7 cellular contexts compared by ENCODE assay signal in genomic region chr7:25082041-25082440, GRCh38. TPM values are rescaled to one million over a fixed set of nuclear protein-coding genes. Genes with fewer than 3 reads are reported as not detected.
DNase-seq lines count a peak whose midpoint lies in the region; ATAC-seq, FAIRE-seq and TF ChIP-seq lines count a peak whose summit lies in the region.
"Not testable (repeated sequence)": the region's sequence is repeated elsewhere in the genome, so short reads cannot be mapped to it uniquely, and the experiment has no call there.

No MANE protein-coding gene starts in this region.

- H3K27ac Mint-ChIP-seq in GM23338, result not testable (repeated sequence)
- peak overlapping the region; percentile 13; the same call in 1 of the 2 replicates for H3K27ac Mint-ChIP-seq in WTC11

- not testable (repeated sequence) for H3K27ac ChIP-seq in GM23338 (ENCODE audit: low read depth); K562 (ENCODE audit: extremely low read depth, low read depth, low read length)

- not testable (repeated sequence) for TF ChIP-seq EP300 in K562 (IDR thresholded peaks at IDR 0.05; ENCODE audit: low read length)

- CTCF ChIA-PET in WTC11 (lab: Charles Lee), result interaction anchor here (0.9 kb wide), 2 partner anchors 11 to 12 kb away, joined by 3 to 4 read pairs; no protein-coding TSS in a partner anchor
- CTCF ChIA-PET in K562 (lab: Yijun Ruan, JAX; ENCODE audit: low intra/inter-chr PET ratio), result not testable (repeated sequence)

- H3F3A ChIP-seq in GM23338 (replicated peaks; ENCODE audit: low read depth), result not testable (repeated sequence)

- TF ChIP-seq POLR2A in K562 (conservative IDR thresholded peaks at IDR 0.05), result not testable (repeated sequence)

- not testable (repeated sequence) for H3K27me3 Mint-ChIP-seq in GM23338 (ENCODE audit: insufficient read depth, low read depth, poor library complexity); WTC11 (ENCODE audit: low read depth)

- not testable (repeated sequence) for H3K4me1 ChIP-seq in GM23338 (ENCODE audit: insufficient read depth); K562 (replicated peaks in 1 of 2; ENCODE audit: control insufficient read depth in 2 of 2, insufficient read depth in 2 of 2, low read length in 2 of 2)

- not testable (repeated sequence) for H4K20me1 ChIP-seq in GM23338 (replicated peaks; ENCODE audit: insufficient read depth); K562 (replicated peaks; ENCODE audit: control insufficient read depth, insufficient read depth, low read length)

- DNase-seq in DMS 273 (lab: John Stamatoyannopoulos, UW; ENCODE audit: unreplicated experiment) (peak; percentile 54), NCI-H2171 treated with DMSO at 0.1 percent for 48 hours (lab: John Stamatoyannopoulos, UW) (peak; percentile 70), NCI-H69 (lab: John Stamatoyannopoulos, UW) (peak; percentile 18), RKO (ENCODE audit: low spot score) (peak; percentile 12), K562 (ENCODE audit: extremely low read depth in 1 of 4, low spot score in 3 of 4) (peak in 1 of 4 experiments; percentile 30)
- DNase-seq in GM23338 (ENCODE audit: low spot score); WTC11 (ENCODE audit: low spot score): not testable (repeated sequence)

- not testable (repeated sequence) for H3K4me1 Mint-ChIP-seq in GM23338, WTC11

- intact Hi-C loops in K562 (cut with micrococcal nuclease), result not testable (repeated sequence)

- H3K4me2 ChIP-seq in GM23338; K562 (ENCODE audit: insufficient read depth, low read length): not testable (repeated sequence)

- H2AFZ ChIP-seq in GM23338 (peak overlapping the region; percentile 66; the same call in 1 of the 2 replicates), K562 (ENCODE audit: low read depth, low read length) (peak overlapping the region; percentile 90)

- not testable (repeated sequence) for H3K36me3 ChIP-seq in GM23338 (ENCODE audit: insufficient read depth); K562 (ENCODE audit: control insufficient read depth, insufficient read depth, low read length)

- 8% methylated on average over 4 of the region's 4 CpGs for WGBS in K562 (ENCODE audit: insufficient coverage, low coverage, missing lambda C conversion rate)

- FAIRE-seq in K562 (lab: Jason Lieb, UNC), result peak; percentile 29

- ATAC-seq in GM23338, result not testable (repeated sequence)
- ATAC-seq in WTC11, result peak; percentile 34
- peak; percentile 95 for ATAC-seq in K562

- not testable (repeated sequence) for H3K9me3 Mint-ChIP-seq in GM23338, WTC11

- in situ Hi-C loops in K562 (cut with MboI), result loop anchor here (25.0 kb wide), 1 partner anchor 1520 kb away; no protein-coding TSS in a partner anchor

- H3K79me2 ChIP-seq in GM23338 (replicated peaks; ENCODE audit: insufficient read depth); K562 (ENCODE audit: control insufficient read depth, insufficient read depth, low read length): not testable (repeated sequence)

- not testable (repeated sequence) for H3K4me3 Mint-ChIP-seq in GM23338, WTC11

- H3K9me2 ChIP-seq in GM23338 (ENCODE audit: insufficient read depth), result not testable (repeated sequence)

- H3K9ac ChIP-seq in K562 (ENCODE audit: insufficient read depth in 1 of 2, low read depth in 2 of 2, low read length in 2 of 2), result not testable (repeated sequence)

- not testable (repeated sequence) for H3K9me3 ChIP-seq in K562 (replicated peaks; ENCODE audit: control insufficient read depth, insufficient read depth, low read depth, low read length)

- not testable (repeated sequence) for H3K4me3 ChIP-seq in GM23338, K562

- H3K36me3 Mint-ChIP-seq in GM23338 (ENCODE audit: low read depth); WTC11: not testable (repeated sequence)

- not testable (repeated sequence) for BruUV-seq in K562 (replicated peaks; lab: Mats Ljungman, UMichigan)

- TF ChIP-seq CTCF in GM23338 (conservative IDR thresholded peaks at IDR 0.05; ENCODE audit: low read depth in 2 of 2); WTC11 (IDR thresholded peaks at IDR 0.05); K562 (IDR thresholded peaks at IDR 0.05 in 2 of 3, conservative IDR thresholded peaks at IDR 0.05 in 1 of 3; ENCODE audit: insufficient read depth in 2 of 3, low read depth in 1 of 3, low read length in 3 of 3): not testable (repeated sequence)

- TF ChIP-seq RAD21 in K562 (CRISPR knock-in tag; conservative IDR thresholded peaks at IDR 0.05 in 1 of 2, IDR thresholded peaks at IDR 0.05 in 1 of 2), result not testable (repeated sequence)

- H3K9me1 ChIP-seq in K562 (ENCODE audit: control insufficient read depth, insufficient read depth, low read length), result not testable (repeated sequence)

- POLR2A ChIA-PET in WTC11 (lab: Charles Lee); K562 (lab: Yijun Ruan, JAX): not testable (repeated sequence)

- not testable (repeated sequence) for H3K27me3 ChIP-seq in GM23338 (ENCODE audit: insufficient read depth); K562 (ENCODE audit: control insufficient read depth in 2 of 2, insufficient read depth in 2 of 2, low read length in 2 of 2)

TF ChIP-seq in WTC11, 78 proteins besides CTCF, POLR2A, EP300 and RAD21:
- TF ChIP-seq NFYB (CRISPR knock-in tag; conservative IDR thresholded peaks at IDR 0.05; ENCODE audit: low read depth), result peak; percentile 41

TF ChIP-seq in K562, 482 proteins besides CTCF, POLR2A, EP300 and RAD21:
- TF ChIP-seq CEBPB (tag; IDR thresholded peaks at IDR 0.05) (peak; percentile 51; the same call in 1 of the 2 replicates), LEF1 (IDR thresholded peaks at IDR 0.05) (0 out of 2 replicates have a peak, but pooled peaks have one; percentile 14), ZNF316 (IDR thresholded peaks at IDR 0.05) (peak; percentile 12; the same call in 1 of the 2 replicates), NFYB (IDR thresholded peaks at IDR 0.05; ENCODE audit: extremely low read depth, insufficient read length) (peak; percentile 69)

RNA-seq across cellular contexts. Expression of gene CYCS, which starts 43.0 kb away (rescaled TPM):
- total RNA-seq in GM23338 (2014; rRNA removed; shearing (Covaris generic)), result 131 and 158 TPM in 2 replicates
- polyA plus RNA-seq in GM23338 (2016; fragmentation: Nextera tagmentation; extraction: Ambion mirVana) (385 and 468 TPM in 2 replicates), K562 (2011; rRNA removed) (229 and 365 TPM in 2 replicates), K562 (2014; fragmentation: Illumina TruSeq; extraction: Trizol) (697 and 770 TPM in 2 replicates), K562 (2014; fragmentation: Nextera tagmentation; extraction: Ambion mirVana) (1,000 to 10,000 TPM in 1 of 2 experiments, 100 to 1,000 TPM in 1; 978 to 1,425 TPM), K562 (2014; rRNA removed) (352 and 357 TPM in 2 replicates)
- total RNA-seq in WTC11 (2021) (215 to 249 TPM (median 217 TPM) in 3 replicates), K562 (2014; rRNA removed) (188 and 206 TPM in 2 replicates), K562 (2014; rRNA removed; fragmentation: Illumina TruSeq; extraction: Trizol) (702 and 833 TPM in 2 replicates), K562 (2015; rRNA removed; fragmentation: Illumina TruSeq; extraction: Trizol) (373 and 408 TPM in 2 replicates), K562 (2021) (438 and 485 TPM in 2 replicates)
- total RNA-seq in K562 (2011; cell fraction: chromatin; rRNA removed; ENCODE audit: low replicate concordance), result 31.9 and 73.5 TPM in 2 replicates
- 34.5 and 37.9 TPM in 2 replicates for total RNA-seq in K562 (2011; cell fraction: nucleolus; rRNA removed)
- total RNA-seq in K562 (2011; cell fraction: nucleoplasm; rRNA removed), result 69.7 and 114 TPM in 2 replicates
- 26.7 and 85.8 TPM in 2 replicates for polyA plus RNA-seq in K562 (2011; cell fraction: cytosol; rRNA removed)
- 26.4 and 45.1 TPM in 2 replicates for polyA plus RNA-seq in K562 (2011; cell fraction: nucleus; rRNA removed)
- polyA plus RNA-seq in K562 (2012), result 281 and 418 TPM in 2 replicates
- 133 and 167 TPM in 2 replicates for polyA minus RNA-seq in K562 (2011; rRNA and poly(A)+ RNA removed)
- polyA minus RNA-seq in K562 (2011; cell fraction: cytosol; rRNA and poly(A)+ RNA removed), result 71.4 and 87.0 TPM in 2 replicates
- 35.1 and 54.0 TPM in 2 replicates for polyA minus RNA-seq in K562 (2011; cell fraction: nucleus; rRNA and poly(A)+ RNA removed)
